In genomic region chr1:76154213-76154956, GRCh38 we compare ENCODE assay signal across 8 cellular contexts.
DNase-seq lines count a peak whose midpoint lies in the region; ATAC-seq and TF ChIP-seq lines count a peak whose summit lies in the region.

No MANE protein-coding gene starts in this region.

- no peak overlapping the region for H3K9ac ChIP-seq in HCT116 (ENCODE audit: low read length)

- H3K4me2 ChIP-seq in HCT116 (ENCODE audit: low read length), result peak overlapping the region; percentile 38

- H3K4me3 Mint-ChIP-seq in activated naive CD4-positive, alpha-beta T cell treated with anti-CD3 and anti-CD28 coated beads, Interleukin-2, amount 10 ng/mL, durations not matched to agents 7 days and 5 days, result peak overlapping the region; percentile 77

- RAD21 ChIA-PET in HCT116 (lab: Charles Lee; ENCODE audit: low non-redundant PET in 1 of 2, low total read pairs in 2 of 2, uncharacterized antibody in 2 of 2, unreplicated experiment in 2 of 2), result no interaction called here

- TF ChIP-seq EP300 in ovary (IDR thresholded peaks at IDR 0.05), result no peak

- no peaks in the 10 kb centered on the region for H3K9me2 ChIP-seq in HCT116 (ENCODE audit: insufficient read depth)

- H3K4me3 ChIP-seq in HCT116 (replicated peaks in 1 of 2; ENCODE audit: low read depth in 1 of 2, low read length in 2 of 2) (no peak overlapping the region), MG63 (peak overlapping the region; percentile 15), SJCRH30 (peak overlapping the region; percentile 27), ovary (peak overlapping the region; percentile 14), thymus (ENCODE audit: low read length) (peak overlapping the region; percentile 47)

- no peak for TF ChIP-seq POLR2A in HCT116 (IDR thresholded peaks at IDR 0.05; ENCODE audit: borderline replicate concordance, extremely low read depth, insufficient read depth, insufficient read length)
- TF ChIP-seq POLR2A in ovary (IDR thresholded peaks at IDR 0.05), result no peak

- TF ChIP-seq RAD21 in HCT116 (IDR thresholded peaks at IDR 0.05; ENCODE audit: low read depth), result peak; percentile 95

- peak overlapping the region; percentile 31 for H3K27ac ChIP-seq in HCT116 (ENCODE audit: low read depth, low read length)
- no peak overlapping the region for H3K27ac ChIP-seq in SJCRH30
- no peak overlapping the region for H3K27ac ChIP-seq in ovary
- H3K27ac ChIP-seq in thymus (ENCODE audit: low read depth), result peak overlapping the region; percentile 76

- H3K27me3 ChIP-seq in HCT116 (ENCODE audit: insufficient read depth, low read length) (no peaks in the 10 kb centered on the region), MG63 (no peaks in the 10 kb centered on the region), SJCRH30 (no peaks in the 10 kb centered on the region), ovary (no peaks in the 10 kb centered on the region), thymus (ENCODE audit: control insufficient read depth, insufficient read depth) (no peaks in the 10 kb centered on the region)

- 8 to 14% (median 8%) methylated on average over 17 of the region's 17 CpGs for WGBS in ovary, 3 donors
- WGBS in thymus, result 5% methylated on average over 17 of the region's 17 CpGs

- H4K20me1 ChIP-seq in HCT116 (ENCODE audit: insufficient read depth), result no peaks in the 10 kb centered on the region

- H3K36me3 ChIP-seq in HCT116 (ENCODE audit: control insufficient read depth in 1 of 2, insufficient read depth in 2 of 2, low read length in 2 of 2) (no peaks in the 10 kb centered on the region), MG63 (no peaks in the 10 kb centered on the region), SJCRH30 (no peaks in the 10 kb centered on the region), ovary (no peaks in the 10 kb centered on the region), thymus (ENCODE audit: control insufficient read depth, insufficient read depth) (no peaks in the 10 kb centered on the region)

- ATAC-seq in HCT116, result peak; percentile 96

- TF ChIP-seq CTCF in HCT116 (IDR thresholded peaks at IDR 0.05 in 2 of 3, conservative IDR thresholded peaks at IDR 0.05 in 1 of 3; ENCODE audit: borderline replicate concordance in 1 of 3, insufficient read depth in 1 of 3, low read depth in 2 of 3, low read length in 2 of 3) (peak; percentile 76 to 98 (median 96)), ovary (IDR thresholded peaks at IDR 0.05) (peak; percentile 62 to 74 (median 63))

- H3K27me3 Mint-ChIP-seq in activated naive CD4-positive, alpha-beta T cell treated with anti-CD3 and anti-CD28 coated beads, Interleukin-2, amount 10 ng/mL, durations not matched to agents 7 days and 5 days, result peaks cover 3% of the 10 kb centered on the region

- H3K36me3 Mint-ChIP-seq in activated naive CD4-positive, alpha-beta T cell treated with anti-CD3 and anti-CD28 coated beads, Interleukin-2, amount 10 ng/mL, durations not matched to agents 7 days and 5 days, result no peaks in the 10 kb centered on the region

- H3K4me1 ChIP-seq in HCT116 (ENCODE audit: control insufficient read depth in 1 of 2, insufficient read depth in 2 of 2, low read length in 2 of 2) (peaks cover 3 to 33% of the 10 kb centered on the region in 2 experiments; a peak in 3 of 4 replicates), SJCRH30 (no peaks in the 10 kb centered on the region), ovary (ENCODE audit: insufficient read depth) (no peaks in the 10 kb centered on the region), thymus (ENCODE audit: control insufficient read depth, insufficient read depth, low read length) (peaks cover 3% of the 10 kb centered on the region)

- H3K9me3 Mint-ChIP-seq in activated naive CD4-positive, alpha-beta T cell treated with anti-CD3 and anti-CD28 coated beads, Interleukin-2, amount 10 ng/mL, durations not matched to agents 7 days and 5 days, result no peaks in the 10 kb centered on the region

- peak overlapping the region; percentile 88 for H3K27ac Mint-ChIP-seq in activated naive CD4-positive, alpha-beta T cell treated with anti-CD3 and anti-CD28 coated beads, Interleukin-2, amount 10 ng/mL, durations not matched to agents 7 days and 5 days

- H3K9me3 ChIP-seq in HCT116 (ENCODE audit: control insufficient read depth in 1 of 2, insufficient read depth in 1 of 2, low read depth in 1 of 2, low read length in 2 of 2) (no peaks in the 10 kb centered on the region), MG63 (no peaks in the 10 kb centered on the region), SJCRH30 (replicated peaks) (no peaks in the 10 kb centered on the region), ovary (no peaks in the 10 kb centered on the region), thymus (ENCODE audit: control insufficient read depth) (no peaks in the 10 kb centered on the region)

- intact Hi-C loops in HCT116 (cut with micrococcal nuclease), result loop anchor here (1.0 to 10.0 kb wide), 7 partner anchors 180 to 988 kb away; no protein-coding TSS in a partner anchor
- intact Hi-C loops in ovary (cut with DNase I), result no loop called here

- no TSS peak for BruUV-seq in HCT116 (replicated peaks; lab: Mats Ljungman, UMichigan)

- peaks cover 14% of the 10 kb centered on the region for H3K4me1 Mint-ChIP-seq in activated naive CD4-positive, alpha-beta T cell treated with anti-CD3 and anti-CD28 coated beads, Interleukin-2, amount 10 ng/mL, durations not matched to agents 7 days and 5 days

- no peaks in the 10 kb centered on the region for H3K79me2 ChIP-seq in HCT116 (ENCODE audit: insufficient read depth, low read length)

- CTCF ChIA-PET in HCT116 (lab: Charles Lee), result interaction anchor here (0.6 to 3.2 kb wide), 9 partner anchors 13 to 989 kb away, joined by 3 to 22 read pairs (median 5); no protein-coding TSS in a partner anchor
- CTCF ChIA-PET in activated naive CD4-positive, alpha-beta T cell treated with anti-CD3 and anti-CD28 coated beads, Interleukin-2, amount 10 ng/mL, durations not matched to agents 7 days and 5 days (lab: Charles Lee), result interaction anchor here (0.7 to 3.5 kb wide), 38 partner anchors 10 to 1065 kb away, joined by 3 to 31 read pairs (median 4); no protein-coding TSS in a partner anchor

- POLR2A ChIA-PET in HCT116 (lab: Charles Lee), result no interaction called here

- peak; percentile 37 for DNase-seq in GM04503 (ENCODE audit: low read depth)
- DNase-seq in HCT116 (ENCODE audit: low read depth, low spot score), result peak; percentile 50
- peak; percentile 55 for DNase-seq in MG63
- DNase-seq in SJCRH30, result peak; percentile 69 to 88
- DNase-seq in activated naive CD4-positive, alpha-beta T cell treated with anti-CD3 and anti-CD28 coated beads, Interleukin-2, amount 10 ng/mL, durations not matched to agents 7 days and 5 days, result peak; percentile 87
- DNase-seq in glomerular visceral epithelial cell (ENCODE audit: extremely low spot score), result peak; percentile 71
- peak; percentile 49 to 77 (median 75) for DNase-seq in ovary

- H2AFZ ChIP-seq in HCT116 (ENCODE audit: low read depth, low read length, poor library complexity, severe bottlenecking), result peak overlapping the region; percentile 57

TF ChIP-seq in HCT116, 20 proteins besides CTCF, POLR2A, EP300 and RAD21:
- TF ChIP-seq EZH2phosphoT487 (IDR thresholded peaks at IDR 0.05; ENCODE audit: borderline replicate concordance), result no peak
- no peak for TF ChIP-seq EZH2 (IDR thresholded peaks at IDR 0.05)
- peak; percentile 18 for TF ChIP-seq YY1 (IDR thresholded peaks at IDR 0.05; ENCODE audit: extremely low read depth, insufficient replicate concordance, low read depth, low read length)
- TF ChIP-seq ELF1 (IDR thresholded peaks at IDR 0.05; ENCODE audit: borderline replicate concordance, low read depth), result peak; percentile 47

Comparison
In these comparisons a context has a peak if more than half of its experiments do, and no peak if none do; other contexts are left out.
1. DNase-seq: peak in every context shown above with its lines; median percentile 87 in activated naive CD4-positive, alpha-beta T cell treated with anti-CD3 and anti-CD28 coated beads, Interleukin-2, amount 10 ng/mL, durations not matched to agents 7 days and 5 days; 78 in SJCRH30; 75 in ovary; 71 in glomerular visceral epithelial cell; 55 in MG63; 50 in HCT116; 37 in GM04503.
2. H3K27ac ChIP-seq: peak in HCT116 (single experiment) and thymus (single experiment); none in SJCRH30 (single experiment) and ovary (0 of 2).
3. H3K4me3 ChIP-seq: peak in MG63 (single experiment), SJCRH30 (single experiment), ovary (single experiment) and thymus (single experiment); none in HCT116 (0 of 2).